ENCODE assay signal across 8 cellular contexts in the genomic region with DNA sequence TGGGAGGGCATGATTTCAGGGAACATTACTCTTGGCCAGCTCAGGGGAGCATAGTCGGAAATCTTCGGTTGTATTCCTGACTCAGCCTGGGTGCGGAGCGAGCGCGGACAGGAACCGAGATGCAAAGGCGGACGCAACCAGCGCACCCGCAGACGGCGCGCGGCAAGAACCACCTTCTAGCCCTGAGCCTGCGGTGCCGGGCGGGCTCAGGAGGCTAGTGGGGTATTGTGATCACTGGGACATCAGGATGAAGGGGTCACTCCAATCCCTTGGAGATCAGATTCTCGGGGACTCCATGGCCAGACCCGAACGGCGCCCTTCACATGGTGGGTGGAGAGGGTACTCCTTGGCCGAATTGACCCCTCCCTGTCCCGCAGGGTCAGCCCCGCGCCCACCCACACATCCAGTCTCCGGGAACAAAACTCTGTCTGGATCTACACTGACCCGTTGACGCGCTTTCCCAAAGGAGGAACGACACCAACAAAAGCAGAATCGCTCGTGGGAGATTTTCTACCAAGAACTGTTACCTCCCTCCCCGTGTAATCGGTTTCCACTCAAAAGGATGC.
DNase-seq lines count a peak whose midpoint lies in the region; ATAC-seq and TF ChIP-seq lines count a peak whose summit lies in the region.

No MANE protein-coding gene starts in this region.

- no peaks in the 10 kb centered on the region for H3K9me3 ChIP-seq in HEK293 (ENCODE audit: control insufficient read depth, insufficient read depth, low read depth, low read length)

- no peaks in the 10 kb centered on the region; the same call in 1 of the 2 replicates for H3K4me1 ChIP-seq in HEK293 (ENCODE audit: control insufficient read depth, insufficient read depth, low read length)

- peak overlapping the region; percentile 63 for H3K4me3 ChIP-seq in HEK293 (ENCODE audit: low read depth, low read length)
- H3K4me3 ChIP-seq in astrocyte of the cerebellum (ENCODE audit: low read depth, low read length): peak overlapping the region; percentile 66
- H3K4me3 ChIP-seq in skin epidermis: peak overlapping the region; percentile 22 to 43 (median 32)

- POLR2A ChIA-PET in HEK293 (lab: Yijun Ruan, JAX): no interaction called here

- in situ Hi-C loops in astrocyte of the cerebellum (cut with HindIII; ENCODE audit: low sequenced_read_pairs): no loop called here

- DNase-seq in astrocyte of the cerebellum (ENCODE audit: low read depth) (no peak), iPS-NIHi7 (ENCODE audit: extremely low spot score) (peak; percentile 13), NCI-H2171 treated with DMSO at 0.1 percent for 48 hours (lab: John Stamatoyannopoulos, UW) (no peak), NCI-H1105 (lab: John Stamatoyannopoulos, UW) (no peak), H4 (ENCODE audit: low spot score) (no peak)

- CTCF ChIA-PET in HEK293 (lab: Yijun Ruan, JAX): interaction anchor here (0.7 to 1.3 kb wide), 2 partner anchors 16 to 203 kb away, joined by 3 to 4 read pairs; no protein-coding TSS in a partner anchor

- TF ChIP-seq CTCF in HEK293 (tag by site-specific recombination; IDR thresholded peaks at IDR 0.05): no peak
- no peak for TF ChIP-seq CTCF in astrocyte of the cerebellum (IDR thresholded peaks at IDR 0.05; ENCODE audit: low read depth, low read length, missing control alignments)

- H3K27ac ChIP-seq in HEK293 (ENCODE audit: extremely low read depth, low read depth, low read length): no peak overlapping the region
- H3K27ac ChIP-seq in skin epidermis: peak overlapping the region in 1 of 21 experiments; percentile 8

- no peak for ATAC-seq in GM18519 (IDR thresholded peaks at IDR 0.05; ENCODE audit: low FRiP score, unreplicated experiment)

- no peaks in the 10 kb centered on the region for H3K36me3 ChIP-seq in HEK293 (ENCODE audit: control insufficient read depth in 2 of 2, insufficient read depth in 1 of 2, low read length in 2 of 2)

TF ChIP-seq in HEK293, 187 proteins besides CTCF, POLR2A, EP300 and RAD21:
- TF ChIP-seq ZNF623 (tag by site-specific recombination; IDR thresholded peaks at IDR 0.05) (no peak), ZFHX2 (tag by site-specific recombination; conservative IDR thresholded peaks at IDR 0.05) (0 out of 2 replicates have a peak, but pooled peaks have one; percentile 9)
TF ChIP-seq in HEK293: peak in this region for 1.
